ENCODE assay signal across 1 cellular context in genomic region chr7:149239345-149240143, GRCh38.
TF ChIP-seq lines count a peak whose summit lies in the region.

ZNF212 (plus strand) TSS chr7:149239651; CDS start chr7:149239779, 128 bp downstream.

TF ChIP-seq in HepG2, 621 proteins besides CTCF, POLR2A, EP300 and RAD21 (continued from another document and continues in another):
- TF ChIP-seq YEATS2 (CRISPR knock-in tag; IDR thresholded peaks at IDR 0.05; ENCODE audit: borderline replicate concordance) (peak; percentile 95), ZSCAN22 (CRISPR knock-in tag; IDR thresholded peaks at IDR 0.05) (no peak), KDM5B (CRISPR knock-in tag; IDR thresholded peaks at IDR 0.05; ENCODE audit: borderline replicate concordance) (peak; percentile 88; the same call in 1 of the 2 replicates), ZNF746 (CRISPR knock-in tag; IDR thresholded peaks at IDR 0.05) (no peak), ZNF317 (CRISPR knock-in tag; IDR thresholded peaks at IDR 0.05) (peak; percentile 73; the same call in 1 of the 2 replicates), STAG1 (CRISPR knock-in tag; IDR thresholded peaks at IDR 0.05) (peak; percentile 54), ESRRA (CRISPR knock-in tag; IDR thresholded peaks at IDR 0.05; ENCODE audit: low read depth) (peak; percentile 48; the same call in 1 of the 2 replicates), CHCHD3 (CRISPR knock-in tag; IDR thresholded peaks at IDR 0.05) (peak; percentile 83), NFKBIZ (CRISPR knock-in tag; IDR thresholded peaks at IDR 0.05) (0 out of 2 replicates have a peak, but pooled peaks have one; percentile 58), ZNF720 (CRISPR knock-in tag; IDR thresholded peaks at IDR 0.05) (no peak), HOXA5 (CRISPR knock-in tag; IDR thresholded peaks at IDR 0.05) (peak; percentile 62), NR2C2 (CRISPR knock-in tag; IDR thresholded peaks at IDR 0.05; ENCODE audit: borderline replicate concordance) (peak; percentile 92), TFE3 (CRISPR knock-in tag; IDR thresholded peaks at IDR 0.05) (peak; percentile 57), ZNF24 (IDR thresholded peaks at IDR 0.05) (no peak), HHEX (CRISPR knock-in tag; IDR thresholded peaks at IDR 0.05) (no peak), ZNF781 (CRISPR knock-in tag; IDR thresholded peaks at IDR 0.05; ENCODE audit: borderline replicate concordance, not compliant biosample characterization) (no peak), ZNF138 (CRISPR knock-in tag; IDR thresholded peaks at IDR 0.05; ENCODE audit: low read depth) (peak; percentile 78; the same call in 1 of the 2 replicates), ZKSCAN1 (IDR thresholded peaks at IDR 0.05; ENCODE audit: low read length) (no peak), ZNF572 (CRISPR knock-in tag; IDR thresholded peaks at IDR 0.05) (no peak), ADNP (CRISPR knock-in tag; IDR thresholded peaks at IDR 0.05) (no peak), SALL1 (CRISPR knock-in tag; IDR thresholded peaks at IDR 0.05) (peak; percentile 92), ZNF772 (CRISPR knock-in tag; IDR thresholded peaks at IDR 0.05) (peak; percentile 96), SP2 (CRISPR knock-in tag; IDR thresholded peaks at IDR 0.05) (no peak), RBFOX2 (IDR thresholded peaks at IDR 0.05; ENCODE audit: low read depth, low read length) (peak; percentile 92), NONO (IDR thresholded peaks at IDR 0.05) (no peak), NONO (CRISPR knock-in tag; conservative IDR thresholded peaks at IDR 0.05) (peak; percentile 96), ZBTB42 (CRISPR knock-in tag; IDR thresholded peaks at IDR 0.05) (no peak), GLI4 (CRISPR knock-in tag; IDR thresholded peaks at IDR 0.05; ENCODE audit: borderline replicate concordance) (peak; percentile 67; the same call in 1 of the 2 replicates), ZNF891 (CRISPR knock-in tag; IDR thresholded peaks at IDR 0.05) (peak; percentile 69), GLMP (CRISPR knock-in tag; IDR thresholded peaks at IDR 0.05; ENCODE audit: borderline replicate concordance) (no peak), HNRNPH1 (optimal IDR thresholded peaks at IDR 0.05; ENCODE audit: low read depth, low read length) (no peak), ZFP62 (CRISPR knock-in tag; IDR thresholded peaks at IDR 0.05) (no peak), EED (CRISPR knock-in tag; IDR thresholded peaks at IDR 0.05) (peak; percentile 87; the same call in 1 of the 2 replicates), TBP (CRISPR knock-in tag; IDR thresholded peaks at IDR 0.05) (no peak; the same call in 1 of the 2 replicates), ZNF569 (CRISPR knock-in tag; IDR thresholded peaks at IDR 0.05; ENCODE audit: borderline replicate concordance) (no peak), JUN (CRISPR knock-in tag; IDR thresholded peaks at IDR 0.05) (no peak), ZFP36L1 (CRISPR knock-in tag; IDR thresholded peaks at IDR 0.05) (no peak), ZNF205 (CRISPR knock-in tag; IDR thresholded peaks at IDR 0.05) (peak; percentile 86), ZNF724P (CRISPR knock-in tag; IDR thresholded peaks at IDR 0.05; ENCODE audit: borderline replicate concordance) (peak; percentile 71; the same call in 1 of the 2 replicates), ZNF383 (CRISPR knock-in tag; IDR thresholded peaks at IDR 0.05; ENCODE audit: borderline replicate concordance) (peak; percentile 48; the same call in 1 of the 2 replicates), SIX4 (CRISPR knock-in tag; IDR thresholded peaks at IDR 0.05) (0 out of 2 replicates have a peak, but pooled peaks have one; percentile 58), ZMYM4 (CRISPR knock-in tag; IDR thresholded peaks at IDR 0.05) (peak; percentile 93), BRD4 (CRISPR knock-in tag; IDR thresholded peaks at IDR 0.05) (no peak), ZNF615 (CRISPR knock-in tag; IDR thresholded peaks at IDR 0.05; ENCODE audit: borderline replicate concordance) (no peak), PRPF4 (IDR thresholded peaks at IDR 0.05; ENCODE audit: low read depth, low read length, poor library complexity, severe bottlenecking) (no peak), ZNF703 (CRISPR knock-in tag; IDR thresholded peaks at IDR 0.05; ENCODE audit: borderline replicate concordance) (no peak), ZNF180 (CRISPR knock-in tag; IDR thresholded peaks at IDR 0.05; ENCODE audit: borderline replicate concordance, low read depth) (no peak), ZNF230 (CRISPR knock-in tag; IDR thresholded peaks at IDR 0.05) (0 out of 2 replicates have a peak, but pooled peaks have one; percentile 40), TEAD2 (CRISPR knock-in tag; IDR thresholded peaks at IDR 0.05) (no peak), BHLHE40 (IDR thresholded peaks at IDR 0.05; ENCODE audit: low read length) (0 out of 2 replicates have a peak, but pooled peaks have one; percentile 15), ZNF460 (CRISPR knock-in tag; IDR thresholded peaks at IDR 0.05; ENCODE audit: borderline replicate concordance) (no peak), ZNF850 (CRISPR knock-in tag; conservative IDR thresholded peaks at IDR 0.05) (peak; percentile 89; the same call in 1 of the 2 replicates), RARA (CRISPR knock-in tag; IDR thresholded peaks at IDR 0.05) (peak; percentile 60), NKX3-1 (CRISPR knock-in tag; IDR thresholded peaks at IDR 0.05) (no peak)
- TF ChIP-seq, protein P1, sequence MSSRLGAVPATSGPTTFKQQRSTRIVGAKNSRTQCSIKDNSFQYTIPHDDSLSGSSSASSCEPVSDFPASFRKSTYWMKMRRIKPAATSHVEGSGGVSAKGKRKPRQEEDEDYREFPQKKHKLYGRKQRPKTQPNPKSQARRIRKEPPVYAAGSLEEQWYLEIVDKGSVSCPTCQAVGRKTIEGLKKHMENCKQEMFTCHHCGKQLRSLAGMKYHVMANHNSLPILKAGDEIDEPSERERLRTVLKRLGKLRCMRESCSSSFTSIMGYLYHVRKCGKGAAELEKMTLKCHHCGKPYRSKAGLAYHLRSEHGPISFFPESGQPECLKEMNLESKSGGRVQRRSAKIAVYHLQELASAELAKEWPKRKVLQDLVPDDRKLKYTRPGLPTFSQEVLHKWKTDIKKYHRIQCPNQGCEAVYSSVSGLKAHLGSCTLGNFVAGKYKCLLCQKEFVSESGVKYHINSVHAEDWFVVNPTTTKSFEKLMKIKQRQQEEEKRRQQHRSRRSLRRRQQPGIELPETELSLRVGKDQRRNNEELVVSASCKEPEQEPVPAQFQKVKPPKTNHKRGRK (CRISPR knock-in tag; IDR thresholded peaks at IDR 0.05) = no peak
- TF ChIP-seq, protein P2, sequence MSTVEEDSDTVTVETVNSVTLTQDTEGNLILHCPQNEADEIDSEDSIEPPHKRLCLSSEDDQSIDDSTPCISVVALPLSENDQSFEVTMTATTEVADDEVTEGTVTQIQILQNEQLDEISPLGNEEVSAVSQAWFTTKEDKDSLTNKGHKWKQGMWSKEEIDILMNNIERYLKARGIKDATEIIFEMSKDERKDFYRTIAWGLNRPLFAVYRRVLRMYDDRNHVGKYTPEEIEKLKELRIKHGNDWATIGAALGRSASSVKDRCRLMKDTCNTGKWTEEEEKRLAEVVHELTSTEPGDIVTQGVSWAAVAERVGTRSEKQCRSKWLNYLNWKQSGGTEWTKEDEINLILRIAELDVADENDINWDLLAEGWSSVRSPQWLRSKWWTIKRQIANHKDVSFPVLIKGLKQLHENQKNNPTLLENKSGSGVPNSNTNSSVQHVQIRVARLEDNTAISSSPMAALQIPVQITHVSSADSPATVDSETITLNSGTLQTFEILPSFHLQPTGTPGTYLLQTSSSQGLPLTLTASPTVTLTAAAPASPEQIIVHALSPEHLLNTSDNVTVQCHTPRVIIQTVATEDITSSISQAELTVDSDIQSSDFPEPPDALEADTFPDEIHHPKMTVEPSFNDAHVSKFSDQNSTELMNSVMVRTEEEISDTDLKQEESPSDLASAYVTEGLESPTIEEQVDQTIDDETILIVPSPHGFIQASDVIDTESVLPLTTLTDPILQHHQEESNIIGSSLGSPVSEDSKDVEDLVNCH (CRISPR knock-in tag; IDR thresholded peaks at IDR 0.05) = no peak
- TF ChIP-seq, protein P3, sequence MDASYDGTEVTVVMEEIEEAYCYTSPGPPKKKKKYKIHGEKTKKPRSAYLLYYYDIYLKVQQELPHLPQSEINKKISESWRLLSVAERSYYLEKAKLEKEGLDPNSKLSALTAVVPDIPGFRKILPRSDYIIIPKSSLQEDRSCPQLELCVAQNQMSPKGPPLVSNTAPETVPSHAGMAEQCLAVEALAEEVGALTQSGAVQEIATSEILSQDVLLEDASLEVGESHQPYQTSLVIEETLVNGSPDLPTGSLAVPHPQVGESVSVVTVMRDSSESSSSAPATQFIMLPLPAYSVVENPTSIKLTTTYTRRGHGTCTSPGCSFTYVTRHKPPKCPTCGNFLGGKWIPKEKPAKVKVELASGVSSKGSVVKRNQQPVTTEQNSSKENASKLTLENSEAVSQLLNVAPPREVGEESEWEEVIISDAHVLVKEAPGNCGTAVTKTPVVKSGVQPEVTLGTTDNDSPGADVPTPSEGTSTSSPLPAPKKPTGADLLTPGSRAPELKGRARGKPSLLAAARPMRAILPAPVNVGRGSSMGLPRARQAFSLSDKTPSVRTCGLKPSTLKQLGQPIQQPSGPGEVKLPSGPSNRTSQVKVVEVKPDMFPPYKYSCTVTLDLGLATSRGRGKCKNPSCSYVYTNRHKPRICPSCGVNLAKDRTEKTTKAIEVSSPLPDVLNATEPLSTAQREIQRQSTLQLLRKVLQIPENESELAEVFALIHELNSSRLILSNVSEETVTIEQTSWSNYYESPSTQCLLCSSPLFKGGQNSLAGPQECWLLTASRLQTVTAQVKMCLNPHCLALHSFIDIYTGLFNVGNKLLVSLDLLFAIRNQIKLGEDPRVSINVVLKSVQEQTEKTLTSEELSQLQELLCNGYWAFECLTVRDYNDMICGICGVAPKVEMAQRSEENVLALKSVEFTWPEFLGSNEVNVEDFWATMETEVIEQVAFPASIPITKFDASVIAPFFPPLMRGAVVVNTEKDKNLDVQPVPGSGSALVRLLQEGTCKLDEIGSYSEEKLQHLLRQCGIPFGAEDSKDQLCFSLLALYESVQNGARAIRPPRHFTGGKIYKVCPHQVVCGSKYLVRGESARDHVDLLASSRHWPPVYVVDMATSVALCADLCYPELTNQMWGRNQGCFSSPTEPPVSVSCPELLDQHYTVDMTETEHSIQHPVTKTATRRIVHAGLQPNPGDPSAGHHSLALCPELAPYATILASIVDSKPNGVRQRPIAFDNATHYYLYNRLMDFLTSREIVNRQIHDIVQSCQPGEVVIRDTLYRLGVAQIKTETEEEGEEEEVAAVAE (CRISPR knock-in tag; IDR thresholded peaks at IDR 0.05; ENCODE audit: borderline replicate concordance) = 0 out of 2 replicates have a peak, but pooled peaks have one; percentile 59
- TF ChIP-seq, protein P4, sequence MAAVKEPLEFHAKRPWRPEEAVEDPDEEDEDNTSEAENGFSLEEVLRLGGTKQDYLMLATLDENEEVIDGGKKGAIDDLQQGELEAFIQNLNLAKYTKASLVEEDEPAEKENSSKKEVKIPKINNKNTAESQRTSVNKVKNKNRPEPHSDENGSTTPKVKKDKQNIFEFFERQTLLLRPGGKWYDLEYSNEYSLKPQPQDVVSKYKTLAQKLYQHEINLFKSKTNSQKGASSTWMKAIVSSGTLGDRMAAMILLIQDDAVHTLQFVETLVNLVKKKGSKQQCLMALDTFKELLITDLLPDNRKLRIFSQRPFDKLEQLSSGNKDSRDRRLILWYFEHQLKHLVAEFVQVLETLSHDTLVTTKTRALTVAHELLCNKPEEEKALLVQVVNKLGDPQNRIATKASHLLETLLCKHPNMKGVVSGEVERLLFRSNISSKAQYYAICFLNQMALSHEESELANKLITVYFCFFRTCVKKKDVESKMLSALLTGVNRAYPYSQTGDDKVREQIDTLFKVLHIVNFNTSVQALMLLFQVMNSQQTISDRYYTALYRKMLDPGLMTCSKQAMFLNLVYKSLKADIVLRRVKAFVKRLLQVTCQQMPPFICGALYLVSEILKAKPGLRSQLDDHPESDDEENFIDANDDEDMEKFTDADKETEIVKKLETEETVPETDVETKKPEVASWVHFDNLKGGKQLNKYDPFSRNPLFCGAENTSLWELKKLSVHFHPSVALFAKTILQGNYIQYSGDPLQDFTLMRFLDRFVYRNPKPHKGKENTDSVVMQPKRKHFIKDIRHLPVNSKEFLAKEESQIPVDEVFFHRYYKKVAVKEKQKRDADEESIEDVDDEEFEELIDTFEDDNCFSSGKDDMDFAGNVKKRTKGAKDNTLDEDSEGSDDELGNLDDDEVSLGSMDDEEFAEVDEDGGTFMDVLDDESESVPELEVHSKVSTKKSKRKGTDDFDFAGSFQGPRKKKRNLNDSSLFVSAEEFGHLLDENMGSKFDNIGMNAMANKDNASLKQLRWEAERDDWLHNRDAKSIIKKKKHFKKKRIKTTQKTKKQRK (IDR thresholded peaks at IDR 0.05; ENCODE audit: low read length) = no peak
- TF ChIP-seq, protein P5, sequence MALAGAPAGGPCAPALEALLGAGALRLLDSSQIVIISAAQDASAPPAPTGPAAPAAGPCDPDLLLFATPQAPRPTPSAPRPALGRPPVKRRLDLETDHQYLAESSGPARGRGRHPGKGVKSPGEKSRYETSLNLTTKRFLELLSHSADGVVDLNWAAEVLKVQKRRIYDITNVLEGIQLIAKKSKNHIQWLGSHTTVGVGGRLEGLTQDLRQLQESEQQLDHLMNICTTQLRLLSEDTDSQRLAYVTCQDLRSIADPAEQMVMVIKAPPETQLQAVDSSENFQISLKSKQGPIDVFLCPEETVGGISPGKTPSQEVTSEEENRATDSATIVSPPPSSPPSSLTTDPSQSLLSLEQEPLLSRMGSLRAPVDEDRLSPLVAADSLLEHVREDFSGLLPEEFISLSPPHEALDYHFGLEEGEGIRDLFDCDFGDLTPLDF (CRISPR knock-in tag; IDR thresholded peaks at IDR 0.05) = peak; percentile 52; the same call in 1 of the 2 replicates
